1 cellular context compared by ENCODE assay signal in the genomic region with DNA sequence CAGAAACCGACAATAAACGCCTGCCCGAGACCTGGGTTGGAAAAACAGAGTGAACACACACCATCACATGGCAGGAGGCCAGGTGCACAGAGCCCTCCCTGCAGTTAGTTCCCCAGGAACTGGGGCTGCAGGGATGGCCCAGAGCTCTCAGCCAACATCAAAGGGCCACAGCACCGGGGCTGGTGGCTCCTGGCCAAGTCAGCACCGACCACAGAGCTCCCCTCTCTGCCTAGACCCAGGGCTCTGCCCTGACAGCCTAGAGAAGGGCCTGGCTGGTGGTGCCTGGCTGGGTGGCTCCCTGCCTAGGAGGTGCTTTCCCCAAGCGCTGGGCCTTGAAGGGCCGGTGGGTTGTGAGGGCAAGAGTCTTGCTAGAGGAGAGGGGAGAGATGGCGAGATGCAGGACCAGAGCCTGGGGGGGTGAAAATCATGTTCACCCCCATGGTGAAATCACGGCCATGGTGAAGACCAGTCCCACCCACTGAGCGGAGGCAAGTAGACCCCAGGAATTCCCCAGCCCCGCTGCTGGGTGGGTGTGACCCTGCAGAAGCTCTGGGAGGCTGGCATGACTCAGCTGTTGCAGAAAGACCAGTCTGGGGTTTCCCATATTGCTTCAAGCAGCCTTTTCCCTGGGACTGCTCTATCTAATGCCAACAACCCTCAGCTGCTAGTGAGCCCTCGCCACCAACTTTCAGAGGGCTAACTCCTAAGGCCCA.
TF ChIP-seq lines count a peak whose summit lies in the region.

No MANE protein-coding gene starts in this region.

TF ChIP-seq in HEK293, 187 proteins besides CTCF, POLR2A, EP300 and RAD21 (continued from another document):
- TF ChIP-seq, protein P1, sequence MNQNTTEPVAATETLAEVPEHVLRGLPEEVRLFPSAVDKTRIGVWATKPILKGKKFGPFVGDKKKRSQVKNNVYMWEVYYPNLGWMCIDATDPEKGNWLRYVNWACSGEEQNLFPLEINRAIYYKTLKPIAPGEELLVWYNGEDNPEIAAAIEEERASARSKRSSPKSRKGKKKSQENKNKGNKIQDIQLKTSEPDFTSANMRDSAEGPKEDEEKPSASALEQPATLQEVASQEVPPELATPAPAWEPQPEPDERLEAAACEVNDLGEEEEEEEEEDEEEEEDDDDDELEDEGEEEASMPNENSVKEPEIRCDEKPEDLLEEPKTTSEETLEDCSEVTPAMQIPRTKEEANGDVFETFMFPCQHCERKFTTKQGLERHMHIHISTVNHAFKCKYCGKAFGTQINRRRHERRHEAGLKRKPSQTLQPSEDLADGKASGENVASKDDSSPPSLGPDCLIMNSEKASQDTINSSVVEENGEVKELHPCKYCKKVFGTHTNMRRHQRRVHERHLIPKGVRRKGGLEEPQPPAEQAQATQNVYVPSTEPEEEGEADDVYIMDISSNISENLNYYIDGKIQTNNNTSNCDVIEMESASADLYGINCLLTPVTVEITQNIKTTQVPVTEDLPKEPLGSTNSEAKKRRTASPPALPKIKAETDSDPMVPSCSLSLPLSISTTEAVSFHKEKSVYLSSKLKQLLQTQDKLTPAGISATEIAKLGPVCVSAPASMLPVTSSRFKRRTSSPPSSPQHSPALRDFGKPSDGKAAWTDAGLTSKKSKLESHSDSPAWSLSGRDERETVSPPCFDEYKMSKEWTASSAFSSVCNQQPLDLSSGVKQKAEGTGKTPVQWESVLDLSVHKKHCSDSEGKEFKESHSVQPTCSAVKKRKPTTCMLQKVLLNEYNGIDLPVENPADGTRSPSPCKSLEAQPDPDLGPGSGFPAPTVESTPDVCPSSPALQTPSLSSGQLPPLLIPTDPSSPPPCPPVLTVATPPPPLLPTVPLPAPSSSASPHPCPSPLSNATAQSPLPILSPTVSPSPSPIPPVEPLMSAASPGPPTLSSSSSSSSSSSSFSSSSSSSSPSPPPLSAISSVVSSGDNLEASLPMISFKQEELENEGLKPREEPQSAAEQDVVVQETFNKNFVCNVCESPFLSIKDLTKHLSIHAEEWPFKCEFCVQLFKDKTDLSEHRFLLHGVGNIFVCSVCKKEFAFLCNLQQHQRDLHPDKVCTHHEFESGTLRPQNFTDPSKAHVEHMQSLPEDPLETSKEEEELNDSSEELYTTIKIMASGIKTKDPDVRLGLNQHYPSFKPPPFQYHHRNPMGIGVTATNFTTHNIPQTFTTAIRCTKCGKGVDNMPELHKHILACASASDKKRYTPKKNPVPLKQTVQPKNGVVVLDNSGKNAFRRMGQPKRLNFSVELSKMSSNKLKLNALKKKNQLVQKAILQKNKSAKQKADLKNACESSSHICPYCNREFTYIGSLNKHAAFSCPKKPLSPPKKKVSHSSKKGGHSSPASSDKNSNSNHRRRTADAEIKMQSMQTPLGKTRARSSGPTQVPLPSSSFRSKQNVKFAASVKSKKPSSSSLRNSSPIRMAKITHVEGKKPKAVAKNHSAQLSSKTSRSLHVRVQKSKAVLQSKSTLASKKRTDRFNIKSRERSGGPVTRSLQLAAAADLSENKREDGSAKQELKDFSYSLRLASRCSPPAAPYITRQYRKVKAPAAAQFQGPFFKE (tag by site-specific recombination; IDR thresholded peaks at IDR 0.05; ENCODE audit: borderline replicate concordance), result no peak
- no peak for TF ChIP-seq ZNF510 (tag by site-specific recombination; IDR thresholded peaks at IDR 0.05; ENCODE audit: insufficient replicate concordance)
- TF ChIP-seq ZNF626 (tag by site-specific recombination; IDR thresholded peaks at IDR 0.05), result no peak
- TF ChIP-seq, protein P2, sequence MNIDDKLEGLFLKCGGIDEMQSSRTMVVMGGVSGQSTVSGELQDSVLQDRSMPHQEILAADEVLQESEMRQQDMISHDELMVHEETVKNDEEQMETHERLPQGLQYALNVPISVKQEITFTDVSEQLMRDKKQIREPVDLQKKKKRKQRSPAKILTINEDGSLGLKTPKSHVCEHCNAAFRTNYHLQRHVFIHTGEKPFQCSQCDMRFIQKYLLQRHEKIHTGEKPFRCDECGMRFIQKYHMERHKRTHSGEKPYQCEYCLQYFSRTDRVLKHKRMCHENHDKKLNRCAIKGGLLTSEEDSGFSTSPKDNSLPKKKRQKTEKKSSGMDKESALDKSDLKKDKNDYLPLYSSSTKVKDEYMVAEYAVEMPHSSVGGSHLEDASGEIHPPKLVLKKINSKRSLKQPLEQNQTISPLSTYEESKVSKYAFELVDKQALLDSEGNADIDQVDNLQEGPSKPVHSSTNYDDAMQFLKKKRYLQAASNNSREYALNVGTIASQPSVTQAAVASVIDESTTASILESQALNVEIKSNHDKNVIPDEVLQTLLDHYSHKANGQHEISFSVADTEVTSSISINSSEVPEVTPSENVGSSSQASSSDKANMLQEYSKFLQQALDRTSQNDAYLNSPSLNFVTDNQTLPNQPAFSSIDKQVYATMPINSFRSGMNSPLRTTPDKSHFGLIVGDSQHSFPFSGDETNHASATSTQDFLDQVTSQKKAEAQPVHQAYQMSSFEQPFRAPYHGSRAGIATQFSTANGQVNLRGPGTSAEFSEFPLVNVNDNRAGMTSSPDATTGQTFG (tag by site-specific recombination; IDR thresholded peaks at IDR 0.05; ENCODE audit: borderline replicate concordance), result no peak
- peak; percentile 55 for TF ChIP-seq ZBTB17 (tag by site-specific recombination; IDR thresholded peaks at IDR 0.05)
- no peak; the same call in 1 of the 2 replicates for TF ChIP-seq ZFHX2 (tag by site-specific recombination; conservative IDR thresholded peaks at IDR 0.05)
- TF ChIP-seq ZEB2 (tag by site-specific recombination; IDR thresholded peaks at IDR 0.05), result no peak
- peak; percentile 79 for TF ChIP-seq GLIS1 (tag by site-specific recombination; IDR thresholded peaks at IDR 0.05)
- no peak for TF ChIP-seq ZNF747 (tag by site-specific recombination; IDR thresholded peaks at IDR 0.05)
- TF ChIP-seq KLF9 (tag by site-specific recombination; IDR thresholded peaks at IDR 0.05; ENCODE audit: low read depth), result 0 out of 2 replicates have a peak, but pooled peaks have one; percentile 30
- no peak for TF ChIP-seq ZNF423 (tag by site-specific recombination; IDR thresholded peaks at IDR 0.05)
- TF ChIP-seq PRDM4 (tag by site-specific recombination; IDR thresholded peaks at IDR 0.05), result no peak
- TF ChIP-seq, protein P3, sequence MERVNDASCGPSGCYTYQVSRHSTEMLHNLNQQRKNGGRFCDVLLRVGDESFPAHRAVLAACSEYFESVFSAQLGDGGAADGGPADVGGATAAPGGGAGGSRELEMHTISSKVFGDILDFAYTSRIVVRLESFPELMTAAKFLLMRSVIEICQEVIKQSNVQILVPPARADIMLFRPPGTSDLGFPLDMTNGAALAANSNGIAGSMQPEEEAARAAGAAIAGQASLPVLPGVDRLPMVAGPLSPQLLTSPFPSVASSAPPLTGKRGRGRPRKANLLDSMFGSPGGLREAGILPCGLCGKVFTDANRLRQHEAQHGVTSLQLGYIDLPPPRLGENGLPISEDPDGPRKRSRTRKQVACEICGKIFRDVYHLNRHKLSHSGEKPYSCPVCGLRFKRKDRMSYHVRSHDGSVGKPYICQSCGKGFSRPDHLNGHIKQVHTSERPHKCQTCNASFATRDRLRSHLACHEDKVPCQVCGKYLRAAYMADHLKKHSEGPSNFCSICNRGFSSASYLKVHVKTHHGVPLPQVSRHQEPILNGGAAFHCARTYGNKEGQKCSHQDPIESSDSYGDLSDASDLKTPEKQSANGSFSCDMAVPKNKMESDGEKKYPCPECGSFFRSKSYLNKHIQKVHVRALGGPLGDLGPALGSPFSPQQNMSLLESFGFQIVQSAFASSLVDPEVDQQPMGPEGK (tag by site-specific recombination; IDR thresholded peaks at IDR 0.05), result 0 out of 2 replicates have a peak, but pooled peaks have one; percentile 44
- TF ChIP-seq ZNF621 (tag by site-specific recombination; IDR thresholded peaks at IDR 0.05), result no peak
- peak; percentile 54; the same call in 1 of the 2 replicates for TF ChIP-seq ZBTB48 (tag by site-specific recombination; IDR thresholded peaks at IDR 0.05)
- no peak for TF ChIP-seq ZNF624 (tag by site-specific recombination; IDR thresholded peaks at IDR 0.05)
- TF ChIP-seq, protein P4, sequence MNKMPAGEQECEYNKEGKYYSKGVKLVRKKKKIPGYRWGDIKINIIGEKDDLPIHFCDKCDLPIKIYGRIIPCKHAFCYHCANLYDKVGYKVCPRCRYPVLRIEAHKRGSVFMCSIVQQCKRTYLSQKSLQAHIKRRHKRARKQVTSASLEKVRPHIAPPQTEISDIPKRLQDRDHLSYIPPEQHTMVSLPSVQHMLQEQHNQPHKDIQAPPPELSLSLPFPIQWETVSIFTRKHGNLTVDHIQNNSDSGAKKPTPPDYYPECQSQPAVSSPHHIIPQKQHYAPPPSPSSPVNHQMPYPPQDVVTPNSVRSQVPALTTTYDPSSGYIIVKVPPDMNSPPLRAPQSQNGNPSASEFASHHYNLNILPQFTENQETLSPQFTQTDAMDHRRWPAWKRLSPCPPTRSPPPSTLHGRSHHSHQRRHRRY (tag by site-specific recombination; IDR thresholded peaks at IDR 0.05), result no peak
- TF ChIP-seq SP7 (tag by site-specific recombination; IDR thresholded peaks at IDR 0.05), result 0 out of 2 replicates have a peak, but pooled peaks have one; percentile 12
- TF ChIP-seq, protein P5, sequence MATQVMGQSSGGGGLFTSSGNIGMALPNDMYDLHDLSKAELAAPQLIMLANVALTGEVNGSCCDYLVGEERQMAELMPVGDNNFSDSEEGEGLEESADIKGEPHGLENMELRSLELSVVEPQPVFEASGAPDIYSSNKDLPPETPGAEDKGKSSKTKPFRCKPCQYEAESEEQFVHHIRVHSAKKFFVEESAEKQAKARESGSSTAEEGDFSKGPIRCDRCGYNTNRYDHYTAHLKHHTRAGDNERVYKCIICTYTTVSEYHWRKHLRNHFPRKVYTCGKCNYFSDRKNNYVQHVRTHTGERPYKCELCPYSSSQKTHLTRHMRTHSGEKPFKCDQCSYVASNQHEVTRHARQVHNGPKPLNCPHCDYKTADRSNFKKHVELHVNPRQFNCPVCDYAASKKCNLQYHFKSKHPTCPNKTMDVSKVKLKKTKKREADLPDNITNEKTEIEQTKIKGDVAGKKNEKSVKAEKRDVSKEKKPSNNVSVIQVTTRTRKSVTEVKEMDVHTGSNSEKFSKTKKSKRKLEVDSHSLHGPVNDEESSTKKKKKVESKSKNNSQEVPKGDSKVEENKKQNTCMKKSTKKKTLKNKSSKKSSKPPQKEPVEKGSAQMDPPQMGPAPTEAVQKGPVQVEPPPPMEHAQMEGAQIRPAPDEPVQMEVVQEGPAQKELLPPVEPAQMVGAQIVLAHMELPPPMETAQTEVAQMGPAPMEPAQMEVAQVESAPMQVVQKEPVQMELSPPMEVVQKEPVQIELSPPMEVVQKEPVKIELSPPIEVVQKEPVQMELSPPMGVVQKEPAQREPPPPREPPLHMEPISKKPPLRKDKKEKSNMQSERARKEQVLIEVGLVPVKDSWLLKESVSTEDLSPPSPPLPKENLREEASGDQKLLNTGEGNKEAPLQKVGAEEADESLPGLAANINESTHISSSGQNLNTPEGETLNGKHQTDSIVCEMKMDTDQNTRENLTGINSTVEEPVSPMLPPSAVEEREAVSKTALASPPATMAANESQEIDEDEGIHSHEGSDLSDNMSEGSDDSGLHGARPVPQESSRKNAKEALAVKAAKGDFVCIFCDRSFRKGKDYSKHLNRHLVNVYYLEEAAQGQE (tag by site-specific recombination; IDR thresholded peaks at IDR 0.05), result no peak
- TF ChIP-seq ZNF311 (tag by site-specific recombination; IDR thresholded peaks at IDR 0.05; ENCODE audit: borderline replicate concordance), result no peak
